1 cellular context compared by ENCODE assay signal in genomic region chr15:37056168-37056893, GRCh38.
TF ChIP-seq lines count a peak whose summit lies in the region.

No MANE protein-coding gene starts in this region.

TF ChIP-seq in endothelial cell of umbilical vein, 7 proteins besides CTCF, POLR2A, EP300 and RAD21 (continued from another document):
- TF ChIP-seq FOS (IDR thresholded peaks at IDR 0.05; ENCODE audit: borderline replicate concordance, insufficient read depth, low read length) (no peak), EZH2 (IDR thresholded peaks at IDR 0.05; ENCODE audit: borderline replicate concordance, low read depth, low read length, severe bottlenecking) (no peak), POLR2AphosphoS5 (IDR thresholded peaks at IDR 0.05; ENCODE audit: insufficient read depth, low read depth, low read length) (no peak), GATA2 (IDR thresholded peaks at IDR 0.05; ENCODE audit: insufficient read depth, insufficient read length, low read depth, low read length) (no peak), JUN (IDR thresholded peaks at IDR 0.05; ENCODE audit: borderline replicate concordance, insufficient read depth, insufficient read length, low read depth) (no peak)
